Comparison of ENCODE assay signal across 27 cellular contexts in genomic region chr5:62419609-62420008, GRCh38.
"Had no signal": no experiment of that assay in that cellular context is flagged by ENCODE, and none has a peak within 500 bp of the region (broad histone marks: within the 10 kb centered on the region; RNA-seq: fewer than 3 reads in every experiment).

No MANE protein-coding gene starts in this region.

- H3K4me1 Mint-ChIP-seq: neural crest cell had no signal

- H3K27ac ChIP-seq: neutrophil, pancreas, prostate gland, skin epidermis, spleen, stomach, tibial artery, transverse colon, upper lobe of left lung, vagina had no signal

- ATAC-seq: naive thymus-derived CD4-positive, alpha-beta T cell; natural killer cell treated with Interleukin-12 subunit alpha and Interleukin-12 subunit beta and Interleukin-15 and Interleukin-18, amount 100 ng/mL, for 72 hours; pancreas; sciatic nerve; stimulated activated naive B cell treated with anti-CD40 and anti-IgM and Interleukin-4, amounts not matched to agents 10 μg/mL and 1 μg/mL and 100 μg/mL, for 72 hours had no signal

- H3K27ac Mint-ChIP-seq: naive thymus-derived CD4-positive, alpha-beta T cell; natural killer cell treated with Interleukin-12 subunit alpha and Interleukin-12 subunit beta and Interleukin-15 and Interleukin-18, amount 100 ng/mL, for 72 hours; nephron progenitor cell; stimulated activated naive B cell treated with anti-CD40 and anti-IgM and Interleukin-4, amounts not matched to agents 10 μg/mL and 1 μg/mL and 100 μg/mL, for 72 hours; stimulated activated naive CD8-positive, alpha-beta T cell treated with anti-CD3 and anti-CD28 coated beads, Interleukin-15, Interleukin-2, amounts not matched to agents 100 ng/mL and 50 ng/mL, for 24 hours had no signal

- H3K4me1 ChIP-seq: prostate gland, transverse colon, vagina had no signal

- H3K27me3 Mint-ChIP-seq: naive thymus-derived CD4-positive, alpha-beta T cell; natural killer cell treated with Interleukin-12 subunit alpha and Interleukin-12 subunit beta and Interleukin-15 and Interleukin-18, amount 100 ng/mL, for 72 hours; stimulated activated naive B cell treated with anti-CD40 and anti-IgM and Interleukin-4, amounts not matched to agents 10 μg/mL and 1 μg/mL and 100 μg/mL, for 72 hours; stimulated activated naive CD8-positive, alpha-beta T cell treated with anti-CD3 and anti-CD28 coated beads, Interleukin-15, Interleukin-2, amounts not matched to agents 100 ng/mL and 50 ng/mL, for 24 hours had no signal

- H3K36me3 Mint-ChIP-seq: natural killer cell treated with Interleukin-12 subunit alpha and Interleukin-12 subunit beta and Interleukin-15 and Interleukin-18, amount 100 ng/mL, for 72 hours had no signal

- H3K27me3 ChIP-seq: neutrophil, pancreas, spleen, stomach, tibial artery, transverse colon, upper lobe of left lung, vagina had no signal

- H3K4me3 Mint-ChIP-seq: naive thymus-derived CD4-positive, alpha-beta T cell; natural killer cell treated with Interleukin-12 subunit alpha and Interleukin-12 subunit beta and Interleukin-15 and Interleukin-18, amount 100 ng/mL, for 72 hours; nephron progenitor cell; neural crest cell; stimulated activated naive B cell treated with anti-CD40 and anti-IgM and Interleukin-4, amounts not matched to agents 10 μg/mL and 1 μg/mL and 100 μg/mL, for 72 hours; stimulated activated naive CD8-positive, alpha-beta T cell treated with anti-CD3 and anti-CD28 coated beads, Interleukin-15, Interleukin-2, amounts not matched to agents 100 ng/mL and 50 ng/mL, for 24 hours had no signal

- DNase-seq: naive thymus-derived CD4-positive, alpha-beta T cell; nephron progenitor cell; nucleus accumbens; pancreas; retina; right cardiac atrium; spleen; stimulated activated CD4-positive, alpha-beta T cell treated with anti-CD3 and anti-CD28 coated beads, Interleukin-12 subunit alpha, Interleukin-12 subunit beta, amount 100 ng/mL, for 4 hours; stimulated activated CD4-positive, alpha-beta T cell treated with anti-CD3 and anti-CD28 coated beads, Interleukin-1b, Interleukin-23, amount 100 ng/mL, for 48 hours; stimulated activated CD4-positive, alpha-beta T cell treated with anti-CD3 and anti-CD28 coated beads, Interleukin-4, amount 100 ng/mL, for 1 hour; stimulated activated CD4-positive, alpha-beta T cell treated with anti-CD3 and anti-CD28 coated beads, Interleukin-4, amount 100 ng/mL, for 4 hours; stimulated activated CD8-positive, alpha-beta memory T cell treated with anti-CD3 and anti-CD28 coated beads, Interleukin-4, amount 100 ng/mL, for 48 hours; stimulated activated naive B cell treated with anti-CD40 and anti-IgM and Interleukin-4, amounts not matched to agents 10 μg/mL and 1 μg/mL and 100 μg/mL, for 72 hours; stimulated activated naive CD4-positive, alpha-beta T cell treated with Interleukin-2 at 50 U/mL for 16 hours; stomach; tibial artery; transverse colon; upper lobe of left lung had no signal

- H3K9me3 Mint-ChIP-seq: naive thymus-derived CD4-positive, alpha-beta T cell; natural killer cell treated with Interleukin-12 subunit alpha and Interleukin-12 subunit beta and Interleukin-15 and Interleukin-18, amount 100 ng/mL, for 72 hours; nephron progenitor cell; neural crest cell; stimulated activated naive B cell treated with anti-CD40 and anti-IgM and Interleukin-4, amounts not matched to agents 10 μg/mL and 1 μg/mL and 100 μg/mL, for 72 hours; stimulated activated naive CD8-positive, alpha-beta T cell treated with anti-CD3 and anti-CD28 coated beads, Interleukin-15, Interleukin-2, amounts not matched to agents 100 ng/mL and 50 ng/mL, for 24 hours had no signal

- H3K9me3 ChIP-seq: neutrophil, pancreas, prostate gland, spleen, stomach, tibial artery, transverse colon, upper lobe of left lung, vagina had no signal

- H3K4me2 ChIP-seq: smooth muscle cell had no signal

- H3K4me3 ChIP-seq: pancreas, prostate gland, skin epidermis, smooth muscle cell, spleen, stomach, tibial artery, transverse colon, upper lobe of left lung, vagina had no signal

- H3K36me3 ChIP-seq: neutrophil, pancreas, prostate gland, tibial artery, transverse colon, upper lobe of left lung, vagina had no signal
